In genomic region chr15:95868450-95868849, GRCh38 we compare ENCODE assay signal across 1 cellular context.
A peak's percentile ranks its signal among the peaks of the same experiment; 100 is the strongest.
TF ChIP-seq lines count a peak whose summit lies in the region.

No MANE protein-coding gene starts in this region.

TF ChIP-seq in GM12878, 131 proteins besides CTCF, POLR2A, EP300 and RAD21 (continued from another document):
- TF ChIP-seq, protein P1, sequence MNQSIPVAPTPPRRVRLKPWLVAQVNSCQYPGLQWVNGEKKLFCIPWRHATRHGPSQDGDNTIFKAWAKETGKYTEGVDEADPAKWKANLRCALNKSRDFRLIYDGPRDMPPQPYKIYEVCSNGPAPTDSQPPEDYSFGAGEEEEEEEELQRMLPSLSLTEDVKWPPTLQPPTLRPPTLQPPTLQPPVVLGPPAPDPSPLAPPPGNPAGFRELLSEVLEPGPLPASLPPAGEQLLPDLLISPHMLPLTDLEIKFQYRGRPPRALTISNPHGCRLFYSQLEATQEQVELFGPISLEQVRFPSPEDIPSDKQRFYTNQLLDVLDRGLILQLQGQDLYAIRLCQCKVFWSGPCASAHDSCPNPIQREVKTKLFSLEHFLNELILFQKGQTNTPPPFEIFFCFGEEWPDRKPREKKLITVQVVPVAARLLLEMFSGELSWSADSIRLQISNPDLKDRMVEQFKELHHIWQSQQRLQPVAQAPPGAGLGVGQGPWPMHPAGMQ (IDR thresholded peaks at IDR 0.05; ENCODE audit: borderline replicate concordance): no peak
- no peak for TF ChIP-seq ATF3 (IDR thresholded peaks at IDR 0.05; ENCODE audit: borderline replicate concordance, extremely low read depth, low read depth, low read length)
- TF ChIP-seq SKIL (IDR thresholded peaks at IDR 0.05; ENCODE audit: low read depth, poor library complexity, severe bottlenecking): no peak
- TF ChIP-seq STAT3 (IDR thresholded peaks at IDR 0.05; ENCODE audit: low read depth, low read length): no peak
- peak; percentile 63; the same call in 1 of the 2 replicates for TF ChIP-seq ZNF687 (IDR thresholded peaks at IDR 0.05)
- TF ChIP-seq SIN3A (IDR thresholded peaks at IDR 0.05; ENCODE audit: low read depth, low read length): no peak
- TF ChIP-seq, protein P2, sequence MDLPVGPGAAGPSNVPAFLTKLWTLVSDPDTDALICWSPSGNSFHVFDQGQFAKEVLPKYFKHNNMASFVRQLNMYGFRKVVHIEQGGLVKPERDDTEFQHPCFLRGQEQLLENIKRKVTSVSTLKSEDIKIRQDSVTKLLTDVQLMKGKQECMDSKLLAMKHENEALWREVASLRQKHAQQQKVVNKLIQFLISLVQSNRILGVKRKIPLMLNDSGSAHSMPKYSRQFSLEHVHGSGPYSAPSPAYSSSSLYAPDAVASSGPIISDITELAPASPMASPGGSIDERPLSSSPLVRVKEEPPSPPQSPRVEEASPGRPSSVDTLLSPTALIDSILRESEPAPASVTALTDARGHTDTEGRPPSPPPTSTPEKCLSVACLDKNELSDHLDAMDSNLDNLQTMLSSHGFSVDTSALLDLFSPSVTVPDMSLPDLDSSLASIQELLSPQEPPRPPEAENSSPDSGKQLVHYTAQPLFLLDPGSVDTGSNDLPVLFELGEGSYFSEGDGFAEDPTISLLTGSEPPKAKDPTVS (IDR thresholded peaks at IDR 0.05; ENCODE audit: low read depth, low read length): no peak
- no peak for TF ChIP-seq EGR1 (IDR thresholded peaks at IDR 0.05; ENCODE audit: borderline replicate concordance in 1 of 2, low read depth in 2 of 2, low read length in 2 of 2)
- TF ChIP-seq ZBTB40 (IDR thresholded peaks at IDR 0.05; ENCODE audit: borderline replicate concordance): no peak
- TF ChIP-seq, protein P3, sequence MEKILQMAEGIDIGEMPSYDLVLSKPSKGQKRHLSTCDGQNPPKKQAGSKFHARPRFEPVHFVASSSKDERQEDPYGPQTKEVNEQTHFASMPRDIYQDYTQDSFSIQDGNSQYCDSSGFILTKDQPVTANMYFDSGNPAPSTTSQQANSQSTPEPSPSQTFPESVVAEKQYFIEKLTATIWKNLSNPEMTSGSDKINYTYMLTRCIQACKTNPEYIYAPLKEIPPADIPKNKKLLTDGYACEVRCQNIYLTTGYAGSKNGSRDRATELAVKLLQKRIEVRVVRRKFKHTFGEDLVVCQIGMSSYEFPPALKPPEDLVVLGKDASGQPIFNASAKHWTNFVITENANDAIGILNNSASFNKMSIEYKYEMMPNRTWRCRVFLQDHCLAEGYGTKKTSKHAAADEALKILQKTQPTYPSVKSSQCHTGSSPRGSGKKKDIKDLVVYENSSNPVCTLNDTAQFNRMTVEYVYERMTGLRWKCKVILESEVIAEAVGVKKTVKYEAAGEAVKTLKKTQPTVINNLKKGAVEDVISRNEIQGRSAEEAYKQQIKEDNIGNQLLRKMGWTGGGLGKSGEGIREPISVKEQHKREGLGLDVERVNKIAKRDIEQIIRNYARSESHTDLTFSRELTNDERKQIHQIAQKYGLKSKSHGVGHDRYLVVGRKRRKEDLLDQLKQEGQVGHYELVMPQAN (conservative IDR thresholded peaks at IDR 0.05): no peak
- no peak for TF ChIP-seq BMI1 (IDR thresholded peaks at IDR 0.05; ENCODE audit: borderline replicate concordance)
- no peak for TF ChIP-seq SMAD1 (IDR thresholded peaks at IDR 0.05; ENCODE audit: low read depth, partially characterized antibody)
- TF ChIP-seq JUND (IDR thresholded peaks at IDR 0.05; ENCODE audit: low read depth, low read length): no peak
- no peak for TF ChIP-seq FOS (IDR thresholded peaks at IDR 0.05; ENCODE audit: borderline replicate concordance, extremely low read depth, insufficient read length)
- no peak for TF ChIP-seq CHD1 (IDR thresholded peaks at IDR 0.05; ENCODE audit: low read depth, low read length)
- TF ChIP-seq CBX3 (IDR thresholded peaks at IDR 0.05; ENCODE audit: borderline replicate concordance, low read depth): no peak
- 0 out of 2 replicates have a peak, but pooled peaks have one; percentile 25 for TF ChIP-seq IKZF1 (conservative IDR thresholded peaks at IDR 0.05)
- TF ChIP-seq RELA (IDR thresholded peaks at IDR 0.05; ENCODE audit: borderline replicate concordance, partially characterized antibody): no peak
- no peak for TF ChIP-seq LARP7 (IDR thresholded peaks at IDR 0.05)
- TF ChIP-seq CREM (IDR thresholded peaks at IDR 0.05; ENCODE audit: low read depth): no peak
- no peak for TF ChIP-seq ZNF274 (IDR thresholded peaks at IDR 0.05; ENCODE audit: insufficient read depth, insufficient read length)
- TF ChIP-seq CUX1 (IDR thresholded peaks at IDR 0.05; ENCODE audit: insufficient replicate concordance, low read depth, low read length): no peak
- TF ChIP-seq CEBPB (IDR thresholded peaks at IDR 0.05; ENCODE audit: borderline replicate concordance in 1 of 2, low read depth in 2 of 2, low read length in 2 of 2): no peak
- TF ChIP-seq TARDBP (IDR thresholded peaks at IDR 0.05; ENCODE audit: borderline replicate concordance): no peak
- TF ChIP-seq CHD4 (IDR thresholded peaks at IDR 0.05): no peak
- no peak for TF ChIP-seq SREBF1 (IDR thresholded peaks at IDR 0.05; ENCODE audit: low read length)
- TF ChIP-seq, protein P4, sequence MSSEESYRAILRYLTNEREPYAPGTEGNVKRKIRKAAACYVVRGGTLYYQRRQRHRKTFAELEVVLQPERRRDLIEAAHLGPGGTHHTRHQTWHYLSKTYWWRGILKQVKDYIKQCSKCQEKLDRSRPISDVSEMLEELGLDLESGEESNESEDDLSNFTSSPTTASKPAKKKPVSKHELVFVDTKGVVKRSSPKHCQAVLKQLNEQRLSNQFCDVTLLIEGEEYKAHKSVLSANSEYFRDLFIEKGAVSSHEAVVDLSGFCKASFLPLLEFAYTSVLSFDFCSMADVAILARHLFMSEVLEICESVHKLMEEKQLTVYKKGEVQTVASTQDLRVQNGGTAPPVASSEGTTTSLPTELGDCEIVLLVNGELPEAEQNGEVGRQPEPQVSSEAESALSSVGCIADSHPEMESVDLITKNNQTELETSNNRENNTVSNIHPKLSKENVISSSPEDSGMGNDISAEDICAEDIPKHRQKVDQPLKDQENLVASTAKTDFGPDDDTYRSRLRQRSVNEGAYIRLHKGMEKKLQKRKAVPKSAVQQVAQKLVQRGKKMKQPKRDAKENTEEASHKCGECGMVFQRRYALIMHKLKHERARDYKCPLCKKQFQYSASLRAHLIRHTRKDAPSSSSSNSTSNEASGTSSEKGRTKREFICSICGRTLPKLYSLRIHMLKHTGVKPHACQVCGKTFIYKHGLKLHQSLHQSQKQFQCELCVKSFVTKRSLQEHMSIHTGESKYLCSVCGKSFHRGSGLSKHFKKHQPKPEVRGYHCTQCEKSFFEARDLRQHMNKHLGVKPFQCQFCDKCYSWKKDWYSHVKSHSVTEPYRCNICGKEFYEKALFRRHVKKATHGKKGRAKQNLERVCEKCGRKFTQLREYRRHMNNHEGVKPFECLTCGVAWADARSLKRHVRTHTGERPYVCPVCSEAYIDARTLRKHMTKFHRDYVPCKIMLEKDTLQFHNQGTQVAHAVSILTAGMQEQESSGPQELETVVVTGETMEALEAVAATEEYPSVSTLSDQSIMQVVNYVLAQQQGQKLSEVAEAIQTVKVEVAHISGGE (CRISPR knock-in tag; IDR thresholded peaks at IDR 0.05): no peak
